16 cellular contexts compared by ENCODE assay signal in genomic region chr2:21396252-21396651, GRCh38.
"Had no signal": no experiment of that assay in that cellular context is flagged by ENCODE, and none has a peak within 500 bp of the region (broad histone marks: within the 10 kb centered on the region; RNA-seq: fewer than 3 reads in every experiment).

No MANE protein-coding gene starts in this region.

- H3K27me3 ChIP-seq: cardiac muscle cell, transverse colon had no signal

- ATAC-seq: activated T-cell treated with anti-CD3 and anti-CD28 coated beads, Interleukin-2, amount 50 U/mL, for 4 hours; esophagus mucosa; stimulated activated naive B cell treated with anti-CD40 and anti-IgM and Interleukin-4, amounts not matched to agents 10 μg/mL and 1 μg/mL and 100 μg/mL, for 72 hours; T-cell had no signal

- H3K27ac ChIP-seq: cardiac muscle cell, transverse colon had no signal

- H3K4me3 ChIP-seq: cardiac muscle cell, transverse colon had no signal

- H3K4me1 ChIP-seq: transverse colon had no signal

- H3K9me3 ChIP-seq: transverse colon had no signal

- H3K36me3 ChIP-seq: cardiac muscle cell, transverse colon had no signal

- DNase-seq: activated CD8-positive, alpha-beta memory T cell treated with anti-CD3 and anti-CD28 coated beads for 24 hours; activated CD8-positive, alpha-beta memory T cell treated with anti-CD3 and anti-CD28 coated beads, Interleukin-2, amount 50 U/mL, for 4 hours; activated naive CD4-positive, alpha-beta T cell; activated T-cell treated with anti-CD3 and anti-CD28 coated beads, Interleukin-2, amount 50 U/mL, for 4 hours; effector CD4-positive, alpha-beta T cell; foreskin melanocyte; kidney glomerular epithelial cell; naive B cell; retina; stimulated activated CD4-positive, alpha-beta T cell treated with anti-CD3 and anti-CD28 coated beads, Interleukin-2, amount 100 ng/mL, for 48 hours; stimulated activated CD8-positive, alpha-beta memory T cell treated with anti-CD3 and anti-CD28 coated beads, Interleukin-4, amount 100 ng/mL, for 48 hours; stimulated activated naive B cell treated with anti-CD40 and anti-IgM and Interleukin-4, amounts not matched to agents 10 μg/mL and 1 μg/mL and 100 μg/mL, for 72 hours; T-cell; transverse colon had no signal
